ENCODE assay signal across 14 cellular contexts in genomic region chr6:148466158-148466557, GRCh38.
A peak's percentile ranks its signal among the peaks of the same experiment; 100 is the strongest.
DNase-seq lines count a peak whose midpoint lies in the region; TF ChIP-seq lines count a peak whose summit lies in the region.
"Had no signal": no experiment of that assay in that cellular context is flagged by ENCODE, and none has a peak within 500 bp of the region (broad histone marks: within the 10 kb centered on the region; RNA-seq: fewer than 3 reads in every experiment).

No MANE protein-coding gene starts in this region.

- H3K27ac ChIP-seq in brain microvascular endothelial cell (no peak overlapping the region), temporal lobe (ENCODE audit: low read depth, low read length) (peak overlapping the region; percentile 79), uterus (peak overlapping the region in 1 of 2 donors; percentile 70)
- H3K27ac ChIP-seq in effector memory CD4-positive, alpha-beta T cell (ENCODE audit: insufficient read depth, low read length, poor library complexity, severe bottlenecking) = no peak overlapping the region
- H3K27ac ChIP-seq: colonic mucosa, neutrophil had no signal

- H3K4me1 ChIP-seq in uterus = no peaks in the 10 kb centered on the region
- no peaks in the 10 kb centered on the region for H3K4me1 ChIP-seq in effector memory CD4-positive, alpha-beta T cell (ENCODE audit: control insufficient read depth, insufficient read depth, low read length, poor library complexity, severe bottlenecking)
- H3K4me1 ChIP-seq: colonic mucosa had no signal

- in situ Hi-C loops in brain microvascular endothelial cell (cut with HindIII; ENCODE audit: low pct_ligation_motif_present, low sequenced_read_pairs) = loop anchor here (25.0 kb wide), 1 partner anchor 279 kb away; no protein-coding TSS in a partner anchor

- no peak for DNase-seq in HFFc6
- DNase-seq in brain microvascular endothelial cell = no peak
- peak; percentile 74 for DNase-seq in medulla oblongata (ENCODE audit: extremely low spot score)
- DNase-seq in uterus = no peak
- DNase-seq in effector memory CD4-positive, alpha-beta T cell = no peak
- DNase-seq in AG20443 (ENCODE audit: low spot score) = no peak
- DNase-seq in H7 = no peak
- DNase-seq: activated CD4-positive, alpha-beta T cell treated with anti-CD3 and anti-CD28 coated beads for 48 hours; activated naive CD8-positive, alpha-beta T cell treated with anti-CD3 and anti-CD28 coated beads, Interleukin-2, amount 50 U/mL, for 24 hours; colonic mucosa; NCI-H2081; stimulated activated CD4-positive, alpha-beta T cell treated with anti-CD3 and anti-CD28 coated beads, Interleukin-12 subunit alpha, Interleukin-12 subunit beta, amount 100 ng/mL, for 4 hours had no signal

- H3K4me3 Mint-ChIP-seq in HFFc6 = no peak overlapping the region
- H3K4me3 Mint-ChIP-seq: activated naive CD8-positive, alpha-beta T cell treated with anti-CD3 and anti-CD28 coated beads, Interleukin-2, amount 50 U/mL, for 24 hours had no signal

- H3K27ac Mint-ChIP-seq in HFFc6 = peak overlapping the region; percentile 41
- H3K27ac Mint-ChIP-seq: activated naive CD8-positive, alpha-beta T cell treated with anti-CD3 and anti-CD28 coated beads, Interleukin-2, amount 50 U/mL, for 24 hours had no signal

- no peaks in the 10 kb centered on the region for H3K9me3 Mint-ChIP-seq in HFFc6
- H3K9me3 Mint-ChIP-seq: activated naive CD8-positive, alpha-beta T cell treated with anti-CD3 and anti-CD28 coated beads, Interleukin-2, amount 50 U/mL, for 24 hours had no signal

- H3K4me1 Mint-ChIP-seq in HFFc6 (ENCODE audit: low read depth) = peaks cover 57% of the 10 kb centered on the region
- H3K4me1 Mint-ChIP-seq: activated naive CD8-positive, alpha-beta T cell treated with anti-CD3 and anti-CD28 coated beads, Interleukin-2, amount 50 U/mL, for 24 hours had no signal

- H3K36me3 ChIP-seq in brain microvascular endothelial cell (replicated peaks) = no peaks in the 10 kb centered on the region
- H3K36me3 ChIP-seq in uterus = no peaks in the 10 kb centered on the region
- H3K36me3 ChIP-seq in effector memory CD4-positive, alpha-beta T cell (ENCODE audit: control insufficient read depth, insufficient read depth, low read length) = no peaks in the 10 kb centered on the region
- no peaks in the 10 kb centered on the region for H3K36me3 ChIP-seq in H7 (replicated peaks; ENCODE audit: control insufficient read depth, insufficient read depth, low read length)
- H3K36me3 ChIP-seq: colonic mucosa, neutrophil had no signal

- H3K9me3 ChIP-seq in uterus = no peaks in the 10 kb centered on the region
- H3K9me3 ChIP-seq in effector memory CD4-positive, alpha-beta T cell (ENCODE audit: control insufficient read depth, low read length) = no peaks in the 10 kb centered on the region
- H3K9me3 ChIP-seq: colonic mucosa, neutrophil had no signal

- intact Hi-C loops in uterus (cut with DNase I; ENCODE audit: low total_unique reads) = loop anchor here (10.0 kb wide), 1 partner anchor 291 kb away; no protein-coding TSS in a partner anchor

- no peaks in the 10 kb centered on the region for H3K27me3 ChIP-seq in brain microvascular endothelial cell (replicated peaks)
- H3K27me3 ChIP-seq in uterus = no peaks in the 10 kb centered on the region
- H3K27me3 ChIP-seq in effector memory CD4-positive, alpha-beta T cell (replicated peaks; ENCODE audit: control insufficient read depth, insufficient read depth, low read length, poor library complexity, severe bottlenecking) = no peaks in the 10 kb centered on the region
- no peaks in the 10 kb centered on the region for H3K27me3 ChIP-seq in H7 (ENCODE audit: control insufficient read depth, insufficient read depth, low read length)
- H3K27me3 ChIP-seq: colonic mucosa had no signal

- TF ChIP-seq CTCF in HFFc6 (IDR thresholded peaks at IDR 0.05) = no peak; the same call in 1 of the 2 replicates
- TF ChIP-seq CTCF in brain microvascular endothelial cell (IDR thresholded peaks at IDR 0.05; ENCODE audit: low read depth, low read length, missing control alignments) = peak; percentile 33
- TF ChIP-seq CTCF in uterus (IDR thresholded peaks at IDR 0.05) = no peak

- no peak overlapping the region for H3K4me3 ChIP-seq in brain microvascular endothelial cell (ENCODE audit: low read depth, low read length)
- H3K4me3 ChIP-seq in uterus = no peak overlapping the region
- H3K4me3 ChIP-seq in effector memory CD4-positive, alpha-beta T cell (ENCODE audit: insufficient read depth, low read depth, low read length, poor library complexity, severe bottlenecking) = no peak overlapping the region
- H3K4me3 ChIP-seq in H7 (ENCODE audit: insufficient read depth, low read depth, low read length) = no peak overlapping the region
- H3K4me3 ChIP-seq: colonic mucosa had no signal

- no peak for TF ChIP-seq POLR2A in uterus (IDR thresholded peaks at IDR 0.05)

- H3K36me3 Mint-ChIP-seq in HFFc6 (ENCODE audit: low read depth) = peaks cover 13% of the 10 kb centered on the region; the same call in 1 of the 2 replicates

- H3K27me3 Mint-ChIP-seq in HFFc6 (ENCODE audit: insufficient read depth) = no peaks in the 10 kb centered on the region; the same call in none of the 2 replicates
